In genomic region chr2:16828828-16829160, GRCh38 we compare ENCODE assay signal across 18 cellular contexts.
DNase-seq lines count a peak whose midpoint lies in the region; ATAC-seq and TF ChIP-seq lines count a peak whose summit lies in the region.
"Had no signal": no experiment of that assay in that cellular context is flagged by ENCODE, and none has a peak within 500 bp of the region (broad histone marks: within the 10 kb centered on the region; RNA-seq: fewer than 3 reads in every experiment).

No MANE protein-coding gene starts in this region.

- H3K9me3 ChIP-seq in body of pancreas, result no peaks in the 10 kb centered on the region
- no peaks in the 10 kb centered on the region for H3K9me3 ChIP-seq in parathyroid adenoma (ENCODE audit: control insufficient read depth, low read length)
- no peaks in the 10 kb centered on the region for H3K9me3 ChIP-seq in left ventricle myocardium inferior (replicated peaks)
- H3K9me3 ChIP-seq: Peyer's patch, SJSA1 had no signal

- H3K27me3 ChIP-seq in body of pancreas, result no peaks in the 10 kb centered on the region
- H3K27me3 ChIP-seq in parathyroid adenoma (ENCODE audit: control insufficient read depth, insufficient read depth, low read length), result no peaks in the 10 kb centered on the region
- H3K27me3 ChIP-seq in left ventricle myocardium inferior (ENCODE audit: low read depth), result peaks cover 8% of the 10 kb centered on the region
- H3K27me3 ChIP-seq: Peyer's patch, SJSA1 had no signal

- no peaks in the 10 kb centered on the region for H3K79me2 ChIP-seq in parathyroid adenoma

- peak; percentile 55 for ATAC-seq in body of pancreas
- ATAC-seq: GM12878 had no signal

- DNase-seq in DMS53 (lab: John Stamatoyannopoulos, UW) (peak; percentile 24), DMS53 treated with DMSO at 0.1 percent for 48 hours (lab: John Stamatoyannopoulos, UW; ENCODE audit: unreplicated experiment) (no peak), body of pancreas (peak in 2 of 4 donors; percentile 6 to 7), iPS-NIHi7 (ENCODE audit: extremely low spot score) (peak; percentile 15), HUDEP-2 (lab: John Stamatoyannopoulos, UW; ENCODE audit: unreplicated experiment in 76 of 76) (no peak), left ventricle myocardium inferior (no peak), NOMO-1 treated with dmso at 0.1 percent for 144 hours (lab: John Stamatoyannopoulos, UW; ENCODE audit: unreplicated experiment) (no peak)
- DNase-seq: 8988T, GM23248, NCI-H1417 treated with DMSO at 0.1 percent for 48 hours, NCI-H1930, NCI-H345, NCI-H524 treated with DMSO at 0.1 percent for 48 hours, Peyer's patch had no signal

- TF ChIP-seq CTCF in body of pancreas (IDR thresholded peaks at IDR 0.05) (no peak), parathyroid adenoma (IDR thresholded peaks at IDR 0.05) (no peak), left ventricle myocardium inferior (IDR thresholded peaks at IDR 0.05; ENCODE audit: borderline replicate concordance) (no peak)

- no peak overlapping the region for H3K4me2 ChIP-seq in parathyroid adenoma (ENCODE audit: low read length)
- H3K4me2 ChIP-seq: KMS-11 had no signal

- peak overlapping the region; percentile 64 for H2AFZ ChIP-seq in parathyroid adenoma
- H2AFZ ChIP-seq: GM23248 had no signal

- no peak for TF ChIP-seq POLR2A in body of pancreas (IDR thresholded peaks at IDR 0.05)

- H3K4me1 ChIP-seq in body of pancreas (peaks cover 9% of the 10 kb centered on the region), parathyroid adenoma (peaks cover 10% of the 10 kb centered on the region), left ventricle myocardium inferior (no peaks in the 10 kb centered on the region)
- H3K4me1 ChIP-seq: Peyer's patch, SJSA1 had no signal

- 12 to 23% methylated on average over 3 of the region's 3 CpGs for WGBS in body of pancreas, 2 donors

- no peak overlapping the region for H3K27ac ChIP-seq in body of pancreas
- no peak overlapping the region for H3K27ac ChIP-seq in parathyroid adenoma
- H3K27ac ChIP-seq in left ventricle myocardium inferior (replicated peaks), result no peak overlapping the region
- H3K27ac ChIP-seq: GM23248, KMS-11, Peyer's patch, SJSA1 had no signal

- H3K9ac ChIP-seq in parathyroid adenoma, result no peak overlapping the region
- H3K9ac ChIP-seq: GM23248, KMS-11 had no signal

- no peak overlapping the region for H3K4me3 ChIP-seq in body of pancreas
- H3K4me3 ChIP-seq in parathyroid adenoma (ENCODE audit: low read depth, low read length), result no peak overlapping the region
- H3K4me3 ChIP-seq in left ventricle myocardium inferior, result no peak overlapping the region
- H3K4me3 ChIP-seq: GM12878, GM23248, Peyer's patch, SJSA1 had no signal

- intact Hi-C loops in body of pancreas (cut with DNase I) (no loop called here), left ventricle myocardium inferior (cut with micrococcal nuclease) (no loop called here)

- H3K36me3 ChIP-seq in body of pancreas (replicated peaks in 1 of 2; ENCODE audit: insufficient read depth in 1 of 2, low read depth in 2 of 2) (no peaks in the 10 kb centered on the region), parathyroid adenoma (ENCODE audit: control insufficient read depth, insufficient read depth, low read length) (no peaks in the 10 kb centered on the region), left ventricle myocardium inferior (no peaks in the 10 kb centered on the region)
- H3K36me3 ChIP-seq: Peyer's patch, SJSA1 had no signal

Comparison
In these comparisons a context has a peak if more than half of its experiments do, and no peak if none do; other contexts are left out.
1. DNase-seq: peak in DMS53 (single experiment) and iPS-NIHi7 (single experiment); none in DMS53 treated with DMSO at 0.1 percent for 48 hours (single experiment), HUDEP-2 (0 of 76), left ventricle myocardium inferior (single experiment) and NOMO-1 treated with dmso at 0.1 percent for 144 hours (single experiment).